ENCODE assay signal across 9 cellular contexts in genomic region chr1:117967472-117967871, GRCh38. TPM values are rescaled to one million over a fixed set of nuclear protein-coding genes. Genes with fewer than 3 reads are reported as not detected.
DNase-seq lines count a peak whose midpoint lies in the region; ATAC-seq and TF ChIP-seq lines count a peak whose summit lies in the region.
"Had no signal": no experiment of that assay in that cellular context is flagged by ENCODE, and none has a peak within 500 bp of the region (broad histone marks: within the 10 kb centered on the region; RNA-seq: fewer than 3 reads in every experiment).

No MANE protein-coding gene starts in this region.

- 61 to 63% (median 62%) methylated on average over 4 of the region's 4 CpGs for WGBS in adrenal gland, 4 donors

- no peaks in the 10 kb centered on the region for H3K79me2 ChIP-seq in DND-41 (ENCODE audit: insufficient read depth, low read length)

- no peaks in the 10 kb centered on the region for H3K27me3 ChIP-seq in DND-41 (ENCODE audit: insufficient read depth, low read length, poor library complexity)
- H3K27me3 ChIP-seq in adrenal gland: no peaks in the 10 kb centered on the region

- no peak overlapping the region for H3K4me2 ChIP-seq in DND-41 (ENCODE audit: insufficient read depth, low read length)

- no peak overlapping the region for H3K9ac ChIP-seq in DND-41 (ENCODE audit: low read depth, low read length)

- H3K4me1 Mint-ChIP-seq in T-helper 17 cell: peaks cover 3% of the 10 kb centered on the region

- no peaks in the 10 kb centered on the region; the same call in 1 of the 2 replicates for H3K36me3 ChIP-seq in DND-41 (ENCODE audit: insufficient read depth, low read length)
- no peaks in the 10 kb centered on the region for H3K36me3 ChIP-seq in adrenal gland (replicated peaks in 1 of 2)

- TF ChIP-seq CTCF in DND-41 (IDR thresholded peaks at IDR 0.05; ENCODE audit: borderline replicate concordance, extremely low read depth, low read length, poor library complexity, severe bottlenecking) (peak; percentile 49), adrenal gland (IDR thresholded peaks at IDR 0.05) (peak in 1 of 6 experiments; percentile 18)

- H3K27ac ChIP-seq in DND-41 (ENCODE audit: low read length) (no peak overlapping the region), adrenal gland (no peak overlapping the region)

- no peak overlapping the region for H3K4me3 Mint-ChIP-seq in T-helper 17 cell
- H3K4me3 Mint-ChIP-seq: effector memory CD8-positive, alpha-beta T cell had no signal

- H3K27ac Mint-ChIP-seq in T-helper 17 cell: no peak overlapping the region
- H3K27ac Mint-ChIP-seq: effector memory CD8-positive, alpha-beta T cell had no signal

- TF ChIP-seq POLR2A in adrenal gland (IDR thresholded peaks at IDR 0.05): no peak

- DNase-seq in DND-41: no peak
- peak; percentile 54 for DNase-seq in LHCN-M2 (ENCODE audit: low read depth)
- peak; percentile 58 for DNase-seq in astrocyte of the hippocampus (ENCODE audit: low read depth, low spot score)
- DNase-seq in myocyte (ENCODE audit: low read depth): peak; percentile 59
- DNase-seq in adrenal gland: no peak
- DNase-seq in T-helper 17 cell: no peak
- DNase-seq: effector memory CD8-positive, alpha-beta T cell had no signal

- H3K27me3 Mint-ChIP-seq in T-helper 17 cell: no peaks in the 10 kb centered on the region

- no peaks in the 10 kb centered on the region for H3K36me3 Mint-ChIP-seq in T-helper 17 cell (ENCODE audit: low read depth)

- H3K9me3 ChIP-seq in DND-41 (ENCODE audit: insufficient read depth, low read length, severe bottlenecking) (no peaks in the 10 kb centered on the region), adrenal gland (replicated peaks in 1 of 3) (no peaks in the 10 kb centered on the region), T-helper 17 cell (ENCODE audit: control insufficient read depth, low read length, poor library complexity, severe bottlenecking) (no peaks in the 10 kb centered on the region)

- intact Hi-C loops in adrenal gland (cut with DNase I): no loop called here

- peak; percentile 55; the same call in 1 of the 3 replicates for ATAC-seq in DND-41 (ENCODE audit: insufficient read depth, low read depth)
- ATAC-seq in T-helper 17 cell: no peak
- no peak for ATAC-seq in HG03354 (IDR thresholded peaks at IDR 0.05; ENCODE audit: poor library complexity, severe bottlenecking, unreplicated experiment)
- no peak for ATAC-seq in GM19455 (IDR thresholded peaks at IDR 0.05; ENCODE audit: unreplicated experiment)
- ATAC-seq: effector memory CD8-positive, alpha-beta T cell had no signal

- H4K20me1 ChIP-seq in DND-41 (ENCODE audit: insufficient read depth, low read length): no peaks in the 10 kb centered on the region

- H2AFZ ChIP-seq in DND-41 (ENCODE audit: low read depth, low read length): no peak overlapping the region

- H3K4me1 ChIP-seq in DND-41 (ENCODE audit: insufficient read depth, low read length) (no peaks in the 10 kb centered on the region), adrenal gland (replicated peaks in 1 of 2) (no peaks in the 10 kb centered on the region)

- H3K4me3 ChIP-seq in DND-41 (ENCODE audit: low read depth in 1 of 2, low read length in 2 of 2) (no peak overlapping the region), adrenal gland (no peak overlapping the region)

RNA-seq across cellular contexts. Expression of gene WDR3, which starts 37.9 kb away (rescaled TPM):
- total RNA-seq in LHCN-M2 (2014; rRNA removed) (35.1 and 56.0 TPM in 2 replicates), myocyte (22.0 and 39.8 TPM in 2 replicates), adrenal gland (10 to 100 TPM in 7 of 8 donors, 1 to 10 TPM in 1; 9.9 to 41.8 (median 27.8) TPM), T-helper 17 cell (10 to 100 TPM in 1 of 2 donors, 1 to 10 TPM in 1; 9.3 to 11.0 TPM)
- polyA plus RNA-seq in LHCN-M2 (2012): 10.1 TPM
- polyA plus RNA-seq in myocyte (2012): 13.4 TPM
- polyA plus RNA-seq in adrenal gland: 10 to 100 TPM in 1 of 3 donors, 1 to 10 TPM in 2; 2.8 to 57.4 (median 3.0) TPM

RNA-seq across cellular contexts. Expression of gene GDAP2, which starts 38.1 kb away (rescaled TPM):
- total RNA-seq in LHCN-M2 (2014; rRNA removed) (13.9 and 17.9 TPM in 2 replicates), myocyte (11.4 and 16.3 TPM in 2 replicates), adrenal gland (10 to 100 TPM; 11.0 to 33.2 (median 25.1) TPM), T-helper 17 cell (10 to 100 TPM; 24.1 to 28.8 TPM)
- polyA plus RNA-seq in LHCN-M2 (2012): 6.2 TPM
- polyA plus RNA-seq in myocyte (2012): 7.6 TPM
- polyA plus RNA-seq in adrenal gland: 10 to 100 TPM in 1 of 3 donors, 1 to 10 TPM in 2; 2.2 to 14.5 (median 3.5) TPM

Comparison
In these comparisons a context has a peak if more than half of its experiments do, and no peak if none do; other contexts are left out.
1. DNase-seq: peak in LHCN-M2 (single experiment), astrocyte of the hippocampus (single experiment) and myocyte (single experiment); none in DND-41 (single experiment), adrenal gland (0 of 7) and T-helper 17 cell (0 of 3).